Comparison of ENCODE assay signal across 18 cellular contexts in the genomic region with DNA sequence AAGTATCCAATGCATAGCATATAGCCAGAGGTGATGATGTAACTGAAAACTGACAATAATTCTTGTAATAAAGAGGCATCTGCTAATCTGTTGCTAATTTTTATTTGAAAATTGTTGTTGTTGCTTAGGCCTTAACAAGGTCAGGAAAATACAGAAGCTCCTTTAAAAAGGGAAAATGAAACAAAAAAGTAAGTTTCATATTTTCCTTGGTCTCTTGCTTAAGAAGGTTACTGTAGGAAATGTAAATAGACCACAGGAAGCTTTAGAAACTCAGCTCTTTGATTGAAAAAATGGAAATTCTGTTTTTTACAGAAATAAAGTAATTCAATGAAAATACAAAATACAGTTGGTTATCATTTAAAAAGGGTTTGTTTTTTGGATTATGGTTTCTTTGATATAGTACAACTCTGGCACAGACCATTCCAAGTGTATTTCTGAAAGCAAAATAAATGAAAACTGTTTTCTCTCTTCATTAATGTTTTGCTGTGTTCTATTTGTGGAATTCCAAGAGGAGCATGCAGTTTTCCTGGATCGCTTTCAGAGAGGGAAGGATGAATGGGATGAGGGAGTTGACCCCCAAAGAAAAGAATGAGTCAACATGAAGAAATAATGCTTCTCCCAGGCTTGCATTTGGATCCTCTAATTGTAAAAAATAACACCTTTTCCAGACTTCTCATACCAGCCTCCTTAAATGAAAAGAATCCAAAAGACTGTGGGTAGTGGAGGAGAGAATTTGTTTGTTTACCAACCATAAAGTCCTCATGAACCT.
DNase-seq lines count a peak whose midpoint lies in the region; ATAC-seq lines count a peak whose summit lies in the region.
"Had no signal": no experiment of that assay in that cellular context is flagged by ENCODE, and none has a peak within 500 bp of the region (broad histone marks: within the 10 kb centered on the region; RNA-seq: fewer than 3 reads in every experiment).

No MANE protein-coding gene starts in this region.

- no peaks in the 10 kb centered on the region for H3K27me3 Mint-ChIP-seq in CD8-positive, alpha-beta memory T cell

- CTCF ChIA-PET in CD8-positive, alpha-beta memory T cell (lab: Charles Lee) = no interaction called here

- ATAC-seq in HG02840 (IDR thresholded peaks at IDR 0.05; ENCODE audit: low FRiP score, unreplicated experiment) = no peak
- ATAC-seq: A549, K562, PC-3, SK-N-SH treated with all-trans-retinoic acid at 6 μM for 48 hours had no signal

- H3K4me3 ChIP-seq in BLaER1 treated with 17β-estradiol and CSF1 and Interleukin-3, amounts not matched to agents 10 nM and 100 nM = no peak overlapping the region
- H3K4me3 ChIP-seq in CD8-positive, alpha-beta memory T cell (ENCODE audit: low read length) = no peak overlapping the region
- H3K4me3 ChIP-seq: A549, K562 had no signal

- peaks cover 12 to 31% (median 21%) of the 10 kb centered on the region in 11 experiments for H3K9me3 ChIP-seq in BLaER1 treated with 17β-estradiol and CSF1 and Interleukin-3, amounts not matched to agents 10 nM and 100 nM (replicated peaks in 1 of 11)
- no peaks in the 10 kb centered on the region for H3K9me3 ChIP-seq in CD8-positive, alpha-beta memory T cell (ENCODE audit: low read length)
- H3K9me3 ChIP-seq: A549 had no signal

- H3K9ac ChIP-seq in BLaER1 treated with 17β-estradiol and CSF1 and Interleukin-3, amounts not matched to agents 10 nM and 100 nM = no peak overlapping the region

- no peak overlapping the region for H3K27ac Mint-ChIP-seq in CD8-positive, alpha-beta memory T cell

- no peaks in the 10 kb centered on the region for H3K36me3 ChIP-seq in BLaER1 treated with 17β-estradiol and CSF1 and Interleukin-3, amounts not matched to agents 10 nM and 100 nM
- no peaks in the 10 kb centered on the region for H3K36me3 ChIP-seq in CD8-positive, alpha-beta memory T cell (ENCODE audit: insufficient read depth, low read length)

- H3K4me1 ChIP-seq in BLaER1 treated with 17β-estradiol and CSF1 and Interleukin-3, amounts not matched to agents 10 nM and 100 nM = peaks cover 0 to 16% (median 14%) of the 10 kb centered on the region in 10 experiments; a peak in 14 of 20 replicates
- no peaks in the 10 kb centered on the region for H3K4me1 ChIP-seq in CD8-positive, alpha-beta memory T cell (ENCODE audit: insufficient read depth, low read length)
- H3K4me1 ChIP-seq: A549 had no signal

- peaks cover 0 to 1% (median 0%) of the 10 kb centered on the region in 3 donors for H3K36me3 Mint-ChIP-seq in CD8-positive, alpha-beta memory T cell

- POLR2A ChIA-PET in CD8-positive, alpha-beta memory T cell (lab: Charles Lee) = no interaction called here

- H4K20me1 ChIP-seq in BLaER1 treated with 17β-estradiol and CSF1 and Interleukin-3, amounts not matched to agents 10 nM and 100 nM = no peaks in the 10 kb centered on the region

- H3K9me3 Mint-ChIP-seq in CD8-positive, alpha-beta memory T cell = peaks cover 0 to 5% (median 0%) of the 10 kb centered on the region in 5 donors

- no peaks in the 10 kb centered on the region for H3K27me3 ChIP-seq in BLaER1 treated with 17β-estradiol and CSF1 and Interleukin-3, amounts not matched to agents 10 nM and 100 nM
- no peaks in the 10 kb centered on the region for H3K27me3 ChIP-seq in CD8-positive, alpha-beta memory T cell (ENCODE audit: insufficient read depth, low read length, poor library complexity, severe bottlenecking)

- peaks cover 0 to 4% (median 0%) of the 10 kb centered on the region in 3 donors for H3K4me1 Mint-ChIP-seq in CD8-positive, alpha-beta memory T cell

- peak overlapping the region in 8 of 11 experiments; percentile 16 to 67 (median 48); a peak in 15 of 22 replicates for H3K27ac ChIP-seq in BLaER1 treated with 17β-estradiol and CSF1 and Interleukin-3, amounts not matched to agents 10 nM and 100 nM
- no peak overlapping the region for H3K27ac ChIP-seq in CD8-positive, alpha-beta memory T cell (ENCODE audit: low read depth, low read length)
- H3K27ac ChIP-seq: A549 had no signal

- peak overlapping the region in 8 of 11 experiments; percentile 27 to 64 (median 38); a peak in 15 of 22 replicates for H3K4me2 ChIP-seq in BLaER1 treated with 17β-estradiol and CSF1 and Interleukin-3, amounts not matched to agents 10 nM and 100 nM
- H3K4me2 ChIP-seq: A549 had no signal

- no peak overlapping the region for H3K4me3 Mint-ChIP-seq in CD8-positive, alpha-beta memory T cell

- DNase-seq in MV-4-11 (lab: John Stamatoyannopoulos, UW) = peak; percentile 6
- DNase-seq in amniotic epithelial cell (ENCODE audit: low read depth) = peak; percentile 1
- DNase-seq in iris pigment epithelial cell (ENCODE audit: low read depth) = peak; percentile 16
- no peak for DNase-seq in activated CD4-positive, CD25-positive, alpha-beta regulatory T cell (lab: John Stamatoyannopoulos, UW)
- DNase-seq in DMS 273 (lab: John Stamatoyannopoulos, UW; ENCODE audit: unreplicated experiment) = no peak
- no peak for DNase-seq in CD8-positive, alpha-beta memory T cell
- DNase-seq: C1 segment of cervical spinal cord, DMS 273 treated with DMSO at 0.1 percent for 48 hours, NCI-H1694 treated with DMSO at 0.1 percent for 48 hours, NCI-H526, PC-3, RPMI8226, SHP77 treated with DMSO at 0.1 percent for 48 hours had no signal

Comparison
In these comparisons a context has a peak if more than half of its experiments do, and no peak if none do; other contexts are left out.
1. DNase-seq: peak in MV-4-11 (single experiment), amniotic epithelial cell (single experiment) and iris pigment epithelial cell (single experiment); none in activated CD4-positive, CD25-positive, alpha-beta regulatory T cell (0 of 4), DMS 273 (single experiment) and CD8-positive, alpha-beta memory T cell (0 of 5).